In genomic region chrX:150436200-150436599, GRCh38 we compare ENCODE assay signal across 16 cellular contexts.
A peak's percentile ranks its signal among the peaks of the same experiment; 100 is the strongest.
DNase-seq lines count a peak whose midpoint lies in the region; ATAC-seq and TF ChIP-seq lines count a peak whose summit lies in the region.
"Had no signal": no experiment of that assay in that cellular context is flagged by ENCODE, and none has a peak within 500 bp of the region (broad histone marks: within the 10 kb centered on the region; RNA-seq: fewer than 3 reads in every experiment).

No MANE protein-coding gene starts in this region.

- H3K4me1 ChIP-seq in ACC112 (ENCODE audit: control insufficient read depth, insufficient read depth, low read length, unreplicated experiment), result peaks cover 9% of the 10 kb centered on the region
- peaks cover 10% of the 10 kb centered on the region for H3K4me1 ChIP-seq in PC-3 (ENCODE audit: insufficient read depth, low read length)
- no peaks in the 10 kb centered on the region for H3K4me1 ChIP-seq in right atrium auricular region
- H3K4me1 ChIP-seq: BLaER1 treated with 17β-estradiol and CSF1 and Interleukin-3, amounts not matched to agents 10 nM and 100 nM; HAP-1 had no signal

- no peak overlapping the region for H2AFZ ChIP-seq in ACC112 (ENCODE audit: low read length, unreplicated experiment)
- no peak overlapping the region for H2AFZ ChIP-seq in PC-3 (ENCODE audit: low read length)

- 0 out of 2 replicates have a peak, but pooled peaks cover 3% of the 10 kb centered on the region for H4K20me1 ChIP-seq in PC-3 (ENCODE audit: low read length)
- H4K20me1 ChIP-seq: BLaER1 treated with 17β-estradiol and CSF1 and Interleukin-3, amounts not matched to agents 10 nM and 100 nM had no signal

- ATAC-seq in PC-3 (peak; percentile 73), HG02852 (IDR thresholded peaks at IDR 0.05; ENCODE audit: unreplicated experiment) (no peak)
- ATAC-seq: GM12878 had no signal

- H3K36me3 Mint-ChIP-seq in HFFc6 (ENCODE audit: low read depth), result peaks cover 5% of the 10 kb centered on the region; the same call in 1 of the 2 replicates
- H3K36me3 Mint-ChIP-seq: CD4-positive, CD25-positive, alpha-beta regulatory T cell had no signal

- intact Hi-C loops in PC-3 (cut with micrococcal nuclease), result no loop called here

- H3K4me3 ChIP-seq in ACC112 (ENCODE audit: low read depth, low read length), result no peak overlapping the region
- H3K4me3 ChIP-seq in PC-3 (ENCODE audit: low read length), result no peak overlapping the region
- no peak overlapping the region for H3K4me3 ChIP-seq in fibroblast of mammary gland (ENCODE audit: control insufficient read depth, low read depth, low read length)
- H3K4me3 ChIP-seq in right atrium auricular region, result no peak overlapping the region
- H3K4me3 ChIP-seq: BLaER1 treated with 17β-estradiol and CSF1 and Interleukin-3, amounts not matched to agents 10 nM and 100 nM; GM12878; HAP-1 had no signal

- no peak overlapping the region for H3K4me2 ChIP-seq in PC-3 (ENCODE audit: low read length)
- H3K4me2 ChIP-seq: BLaER1 treated with 17β-estradiol and CSF1 and Interleukin-3, amounts not matched to agents 10 nM and 100 nM had no signal

- H3K27me3 Mint-ChIP-seq in HFFc6 (ENCODE audit: insufficient read depth), result no peaks in the 10 kb centered on the region; the same call in 1 of the 2 replicates

- peaks cover 14% of the 10 kb centered on the region for H3K79me2 ChIP-seq in ACC112 (ENCODE audit: control insufficient read depth, insufficient read depth, low read length, unreplicated experiment)
- H3K79me2 ChIP-seq in PC-3 (ENCODE audit: low read length), result peaks cover 8% of the 10 kb centered on the region; the same call in 1 of the 2 replicates

- DNase-seq in HFFc6 (peak; percentile 1), PC-3 (peak; percentile 55), fibroblast of mammary gland (ENCODE audit: low read depth) (peak; percentile 15), right atrium auricular region (ENCODE audit: low spot score) (no peak), NCI-H146 (lab: John Stamatoyannopoulos, UW) (no peak)
- DNase-seq: ACHN; CD4-positive, CD25-positive, alpha-beta regulatory T cell; DMS53; KBM-7 had no signal

- TF ChIP-seq CTCF in HFFc6 (IDR thresholded peaks at IDR 0.05), result no peak
- no peak for TF ChIP-seq CTCF in PC-3 (conservative IDR thresholded peaks at IDR 0.05; ENCODE audit: low read depth, low read length)
- TF ChIP-seq CTCF in fibroblast of mammary gland (conservative IDR thresholded peaks at IDR 0.05; ENCODE audit: control insufficient read depth, insufficient read depth, low read depth, low read length), result no peak
- no peak for TF ChIP-seq CTCF in right atrium auricular region (IDR thresholded peaks at IDR 0.05)

- H3K9me2 ChIP-seq in PC-3 (replicated peaks; ENCODE audit: low read length), result no peaks in the 10 kb centered on the region

- no peaks in the 10 kb centered on the region for H3K9me3 Mint-ChIP-seq in HFFc6

- H3K27ac Mint-ChIP-seq in HFFc6, result peak overlapping the region; percentile 44; the same call in 1 of the 2 replicates
- H3K27ac Mint-ChIP-seq: CD4-positive, CD25-positive, alpha-beta regulatory T cell had no signal

- no peak overlapping the region for H3K9ac ChIP-seq in PC-3 (ENCODE audit: low read length)
- H3K9ac ChIP-seq: BLaER1 treated with 17β-estradiol and CSF1 and Interleukin-3, amounts not matched to agents 10 nM and 100 nM had no signal

- H3F3A ChIP-seq in PC-3 (ENCODE audit: low read length, unreplicated experiment), result no peaks in the 10 kb centered on the region

- H3K27ac ChIP-seq in ACC112 (ENCODE audit: low read depth, low read length) (peak overlapping the region; percentile 37), PC-3 (ENCODE audit: low read length) (0 out of 2 replicates have a peak overlapping the region, but pooled peaks have one; percentile 18), right atrium auricular region (no peak overlapping the region)
- H3K27ac ChIP-seq: 22Rv1; BLaER1 treated with 17β-estradiol and CSF1 and Interleukin-3, amounts not matched to agents 10 nM and 100 nM; HL-60 had no signal

- peaks cover 13% of the 10 kb centered on the region for H3K4me1 Mint-ChIP-seq in HFFc6 (ENCODE audit: low read depth)
- H3K4me1 Mint-ChIP-seq: CD4-positive, CD25-positive, alpha-beta regulatory T cell had no signal

- POLR2A ChIA-PET in PC-3 (lab: Charles Lee; ENCODE audit: unreplicated experiment), result no interaction called here

- H3K4me3 Mint-ChIP-seq in HFFc6, result no peak overlapping the region
- H3K4me3 Mint-ChIP-seq: CD4-positive, CD25-positive, alpha-beta regulatory T cell had no signal

- CTCF ChIA-PET in PC-3 (lab: Charles Lee), result no interaction called here

- no peaks in the 10 kb centered on the region for H3K36me3 ChIP-seq in ACC112 (ENCODE audit: insufficient read depth, low read length)
- H3K36me3 ChIP-seq in PC-3 (ENCODE audit: low read depth, low read length), result no peaks in the 10 kb centered on the region
- H3K36me3 ChIP-seq in right atrium auricular region, result no peaks in the 10 kb centered on the region
- H3K36me3 ChIP-seq: BLaER1 treated with 17β-estradiol and CSF1 and Interleukin-3, amounts not matched to agents 10 nM and 100 nM; HAP-1 had no signal

- H3K27me3 ChIP-seq in ACC112 (ENCODE audit: insufficient read depth, low read length) (no peaks in the 10 kb centered on the region), PC-3 (ENCODE audit: low read length) (no peaks in the 10 kb centered on the region), right atrium auricular region (no peaks in the 10 kb centered on the region)
- H3K27me3 ChIP-seq: BLaER1 treated with 17β-estradiol and CSF1 and Interleukin-3, amounts not matched to agents 10 nM and 100 nM had no signal

- H3K9me3 ChIP-seq in PC-3 (ENCODE audit: low read length) (no peaks in the 10 kb centered on the region), right atrium auricular region (no peaks in the 10 kb centered on the region)
- H3K9me3 ChIP-seq: HAP-1 had no signal

- no TSS peak for BruUV-seq in PC-3 (replicated peaks; lab: Mats Ljungman, UMichigan)

Comparison
In these comparisons a context has a peak if more than half of its experiments do, and no peak if none do; other contexts are left out.
1. H3K27ac ChIP-seq: peak in ACC112 (single experiment) and PC-3 (single experiment); none in right atrium auricular region (0 of 2).
2. DNase-seq: peak in HFFc6 (single experiment), PC-3 (single experiment) and fibroblast of mammary gland (single experiment); none in right atrium auricular region (single experiment) and NCI-H146 (single experiment).